9 cellular contexts compared by ENCODE assay signal in genomic region chr5:154384480-154385235, GRCh38.
DNase-seq lines count a peak whose midpoint lies in the region; ATAC-seq and TF ChIP-seq lines count a peak whose summit lies in the region.
"Had no signal": no experiment of that assay in that cellular context is flagged by ENCODE, and none has a peak within 500 bp of the region (broad histone marks: within the 10 kb centered on the region; RNA-seq: fewer than 3 reads in every experiment).

No MANE protein-coding gene starts in this region.

- H4K20me1 ChIP-seq in OCI-LY3 (ENCODE audit: insufficient read depth, low read length) = no peaks in the 10 kb centered on the region

- H3K27me3 Mint-ChIP-seq in activated CD4-positive, alpha-beta T cell treated with anti-CD3 and anti-CD28 coated beads for 36 hours = no peaks in the 10 kb centered on the region

- H3K4me1 ChIP-seq in OCI-LY3 (ENCODE audit: low read length) (peaks cover 19% of the 10 kb centered on the region), left lung (no peaks in the 10 kb centered on the region)

- H3K4me1 Mint-ChIP-seq in activated CD4-positive, alpha-beta T cell treated with anti-CD3 and anti-CD28 coated beads for 36 hours = peaks cover 3% of the 10 kb centered on the region

- H2AFZ ChIP-seq in OCI-LY3 (ENCODE audit: low read depth, low read length) = peak overlapping the region; percentile 29; the same call in 1 of the 2 replicates

- intact Hi-C loops in activated CD4-positive, alpha-beta T cell treated with anti-CD3 and anti-CD28 coated beads for 36 hours (cut with DNase I, micrococcal nuclease) = no loop called here
- intact Hi-C loops in left lung (cut with DNase I) = no loop called here

- H3K36me3 Mint-ChIP-seq in activated CD4-positive, alpha-beta T cell treated with anti-CD3 and anti-CD28 coated beads for 36 hours (ENCODE audit: low read depth) = peaks cover 31% of the 10 kb centered on the region

- POLR2A ChIA-PET in activated CD4-positive, alpha-beta T cell treated with anti-CD3 and anti-CD28 coated beads for 36 hours (lab: Charles Lee) = no interaction called here

- H3K27me3 ChIP-seq in OCI-LY3 (ENCODE audit: low read depth, low read length) (no peaks in the 10 kb centered on the region), left lung (no peaks in the 10 kb centered on the region)

- CTCF ChIA-PET in activated CD4-positive, alpha-beta T cell treated with anti-CD3 and anti-CD28 coated beads for 36 hours (lab: Charles Lee) = interaction anchor here (0.5 to 1.2 kb wide), 3 partner anchors 20 to 305 kb away, joined by 3 to 5 read pairs (median 4); no protein-coding TSS in a partner anchor

- H3K9ac ChIP-seq in OCI-LY3 (ENCODE audit: low read length) = peak overlapping the region; percentile 33; the same call in 1 of the 2 replicates

- H3K4me3 ChIP-seq in OCI-LY3 (ENCODE audit: low read length) (peak overlapping the region; percentile 62), left lung (no peak overlapping the region)

- no peak overlapping the region for H3K4me3 Mint-ChIP-seq in activated CD4-positive, alpha-beta T cell treated with anti-CD3 and anti-CD28 coated beads for 36 hours

- H3K9me3 Mint-ChIP-seq in activated CD4-positive, alpha-beta T cell treated with anti-CD3 and anti-CD28 coated beads for 36 hours (ENCODE audit: low read depth) = no peaks in the 10 kb centered on the region

- TF ChIP-seq CTCF in OCI-LY3 (IDR thresholded peaks at IDR 0.05; ENCODE audit: low read depth, low read length) (no peak), left lung (IDR thresholded peaks at IDR 0.05) (no peak)

- DNase-seq in activated CD4-positive, alpha-beta T cell treated with anti-CD3 and anti-CD28 coated beads for 36 hours = peak; percentile 11
- DNase-seq in activated CD4-positive, alpha-beta T cell treated with anti-CD3 and anti-CD28 coated beads, Interleukin-2, amount 50 U/mL, for 4 hours = no peak
- DNase-seq in stimulated activated naive CD8-positive, alpha-beta T cell treated with anti-CD3 and anti-CD28 coated beads, Interleukin-15, Interleukin-2, amounts not matched to agents 100 U/mL and 50 U/mL, for 24 hours = peak; percentile 8
- no peak for DNase-seq in G401 (ENCODE audit: low spot score)
- no peak for DNase-seq in left lung
- no peak for DNase-seq in NCI-H2227 treated with DMSO at 0.1 percent for 48 hours (lab: John Stamatoyannopoulos, UW)
- DNase-seq: NCI-H1930 had no signal

- H3K9me3 ChIP-seq in OCI-LY3 (ENCODE audit: insufficient read depth, low read length) (no peaks in the 10 kb centered on the region; the same call in 1 of the 2 replicates), left lung (no peaks in the 10 kb centered on the region)

- peak; percentile 16 for ATAC-seq in activated CD4-positive, alpha-beta T cell treated with anti-CD3 and anti-CD28 coated beads for 36 hours
- ATAC-seq in HG02885 (IDR thresholded peaks at IDR 0.05; ENCODE audit: poor library complexity, unreplicated experiment) (peak; percentile 99), left lung (no peak)
- peak; percentile 44 for ATAC-seq in stimulated activated naive CD8-positive, alpha-beta T cell treated with anti-CD3 and anti-CD28 coated beads, Interleukin-15, Interleukin-2, amounts not matched to agents 100 U/mL and 50 U/mL, for 24 hours

- H3K79me2 ChIP-seq in OCI-LY3 (ENCODE audit: low read length) = no peaks in the 10 kb centered on the region

- peak overlapping the region; percentile 61 for H3K27ac Mint-ChIP-seq in activated CD4-positive, alpha-beta T cell treated with anti-CD3 and anti-CD28 coated beads for 36 hours

- H3K27ac ChIP-seq in OCI-LY3 (ENCODE audit: low read length) = peak overlapping the region; percentile 78
- no peak overlapping the region for H3K27ac ChIP-seq in left lung

- in situ Hi-C loops in G401 (cut with HindIII; ENCODE audit: low sequenced_read_pairs) = no loop called here

- peaks cover 13% of the 10 kb centered on the region for H3K36me3 ChIP-seq in OCI-LY3 (replicated peaks; ENCODE audit: low read depth, low read length)
- peaks cover 0 to 61% of the 10 kb centered on the region in 2 donors for H3K36me3 ChIP-seq in left lung

- peak overlapping the region; percentile 78 for H3K4me2 ChIP-seq in OCI-LY3 (ENCODE audit: low read length)

Comparison
In these comparisons a context has a peak if more than half of its experiments do, and no peak if none do; other contexts are left out.
1. DNase-seq: peak in activated CD4-positive, alpha-beta T cell treated with anti-CD3 and anti-CD28 coated beads for 36 hours (single experiment) and stimulated activated naive CD8-positive, alpha-beta T cell treated with anti-CD3 and anti-CD28 coated beads, Interleukin-15, Interleukin-2, amounts not matched to agents 100 U/mL and 50 U/mL, for 24 hours (single experiment); none in activated CD4-positive, alpha-beta T cell treated with anti-CD3 and anti-CD28 coated beads, Interleukin-2, amount 50 U/mL, for 4 hours (0 of 2), G401 (single experiment), left lung (0 of 2) and NCI-H2227 treated with DMSO at 0.1 percent for 48 hours (single experiment).